ENCODE assay signal across 7 cellular contexts in genomic region chr15:58856621-58857020, GRCh38.
DNase-seq lines count a peak whose midpoint lies in the region; FAIRE-seq and TF ChIP-seq lines count a peak whose summit lies in the region.
"Not testable (repeated sequence)": the region's sequence is repeated elsewhere in the genome, so short reads cannot be mapped to it uniquely, and the experiment has no call there.

No MANE protein-coding gene starts in this region.

- peak; percentile 81 for FAIRE-seq in G401.6 (lab: Jason Lieb, UNC)
- peak; percentile 75 for FAIRE-seq in TTC549 (lab: Jason Lieb, UNC)
- FAIRE-seq in colon (lab: Jason Lieb, UNC): peak; percentile 91
- peak; percentile 85 for FAIRE-seq in small intestine (lab: Jason Lieb, UNC)

- H4K12ac ChIP-seq in trophoblast cell (ENCODE audit: low read depth, low read length): not testable (repeated sequence)

- H3K4ac ChIP-seq in trophoblast cell (ENCODE audit: low read depth, low read length): not testable (repeated sequence)

- H3K23ac ChIP-seq in trophoblast cell (ENCODE audit: low read length): not testable (repeated sequence)

- dilution Hi-C loops in mammary epithelial cell (cut with HindIII; ENCODE audit: low sequenced_read_pairs): not testable (repeated sequence)

- not testable (repeated sequence) for H4K8ac ChIP-seq in trophoblast cell (ENCODE audit: low read depth, low read length)

- peak overlapping the region; percentile 30 for H3K27ac Mint-ChIP-seq in mesothelial cell of epicardium

- H2AFZ ChIP-seq in mammary epithelial cell (ENCODE audit: low read depth, low read length); trophoblast cell (ENCODE audit: insufficient read depth, low read length, poor library complexity): not testable (repeated sequence)

- H3K14ac ChIP-seq in trophoblast cell (ENCODE audit: low read length): not testable (repeated sequence)

- not testable (repeated sequence) for H4K20me1 ChIP-seq in mammary epithelial cell (ENCODE audit: insufficient read depth, low read length)

- peaks cover 11% of the 10 kb centered on the region for H3K36me3 Mint-ChIP-seq in mesothelial cell of epicardium

- H3K27ac ChIP-seq in mammary epithelial cell (ENCODE audit: insufficient read depth, low read depth, low read length); trophoblast cell (ENCODE audit: low read depth, low read length); small intestine (ENCODE audit: low read depth in 1 of 2, low read length in 1 of 2): not testable (repeated sequence)

- not testable (repeated sequence) for H2AK5ac ChIP-seq in trophoblast cell (ENCODE audit: low read length)

- not testable (repeated sequence) for TF ChIP-seq CTCF in mammary epithelial cell (conservative IDR thresholded peaks at IDR 0.05 in 1 of 2, IDR thresholded peaks at IDR 0.05 in 1 of 2; ENCODE audit: extremely low read depth in 1 of 2, insufficient read depth in 1 of 2, low read depth in 1 of 2, low read length in 2 of 2); mesothelial cell of epicardium (IDR thresholded peaks at IDR 0.05; ENCODE audit: unreplicated experiment)

- H3K79me2 ChIP-seq in mammary epithelial cell (ENCODE audit: insufficient read depth, low read length); trophoblast cell (ENCODE audit: control insufficient read depth, insufficient read depth, low read length, poor library complexity): not testable (repeated sequence)

- not testable (repeated sequence) for H3K4me2 ChIP-seq in mammary epithelial cell (ENCODE audit: insufficient read depth, low read depth, low read length); trophoblast cell (ENCODE audit: low read length)

- not testable (repeated sequence) for H3K4me1 ChIP-seq in mammary epithelial cell (ENCODE audit: insufficient read depth, low read length); trophoblast cell (ENCODE audit: control insufficient read depth in 1 of 2, insufficient read depth in 2 of 2, low read length in 2 of 2); small intestine (ENCODE audit: control insufficient read depth in 2 of 2, insufficient read depth in 1 of 2, low read depth in 1 of 2, low read length in 1 of 2)

- H3K36me3 ChIP-seq in mammary epithelial cell (ENCODE audit: insufficient read depth, low read length): peaks cover 20% of the 10 kb centered on the region
- H3K36me3 ChIP-seq in trophoblast cell (ENCODE audit: control insufficient read depth in 1 of 2, insufficient read depth in 2 of 2, low read length in 2 of 2); small intestine (ENCODE audit: control insufficient read depth in 2 of 2, insufficient read depth in 2 of 2, low read length in 2 of 2): not testable (repeated sequence)

- not testable (repeated sequence) for DNase-seq in mammary epithelial cell; mesothelial cell of epicardium (ENCODE audit: low spot score in 2 of 2, unreplicated experiment in 2 of 2); small intestine
- peak; percentile 61 to 83 for DNase-seq in trophoblast cell

- H3K4me3 Mint-ChIP-seq in mesothelial cell of epicardium: not testable (repeated sequence)

- not testable (repeated sequence) for H3K9ac ChIP-seq in mammary epithelial cell (ENCODE audit: insufficient read depth, low read length); trophoblast cell (ENCODE audit: low read length)

- in situ Hi-C loops in mammary epithelial cell (cut with MboI; ENCODE audit: low sequenced_read_pairs in 2 of 2): not testable (repeated sequence)

- H3K18ac ChIP-seq in trophoblast cell (ENCODE audit: low read length): not testable (repeated sequence)

- H3K4me3 ChIP-seq in mammary epithelial cell (replicated peaks in 1 of 3; ENCODE audit: insufficient read depth in 1 of 3, low read depth in 2 of 3, low read length in 3 of 3); trophoblast cell (ENCODE audit: low read depth, low read length); small intestine (ENCODE audit: low read depth in 1 of 2, low read length in 2 of 2): not testable (repeated sequence)

- 100% methylated on average over 1 of the region's 1 CpG for WGBS in mammary epithelial cell (ENCODE audit: low coverage, missing lambda C conversion rate)
- WGBS in trophoblast cell (ENCODE audit: extremely low coverage, insufficient coverage, insufficient read length): no CpG with 5 or more reads among the region's 1 CpG
- 64 to 72% (median 68%) methylated on average over 1 of the region's 1 CpG for WGBS in small intestine, 3 donors

- not testable (repeated sequence) for H3K9me3 ChIP-seq in mammary epithelial cell (replicated peaks; ENCODE audit: insufficient read depth, low read length); trophoblast cell (ENCODE audit: insufficient read depth, low read depth, low read length); small intestine (ENCODE audit: control insufficient read depth, low read depth)

- H3K27me3 Mint-ChIP-seq in mesothelial cell of epicardium (ENCODE audit: low read depth): not testable (repeated sequence)

- not testable (repeated sequence) for H2BK5ac ChIP-seq in trophoblast cell (ENCODE audit: low read depth, low read length, poor library complexity)

- not testable (repeated sequence) for H2BK120ac ChIP-seq in trophoblast cell (ENCODE audit: insufficient read depth, low read length, poor library complexity)

- intact Hi-C loops in mammary epithelial cell (cut with micrococcal nuclease): not testable (repeated sequence)

- not testable (repeated sequence) for H3K27me3 ChIP-seq in mammary epithelial cell (ENCODE audit: insufficient read depth, low read length); trophoblast cell (ENCODE audit: insufficient read depth, low read length); small intestine (ENCODE audit: control insufficient read depth in 2 of 2, insufficient read depth in 2 of 2, low read length in 2 of 2)

- not testable (repeated sequence) for H3K79me1 ChIP-seq in trophoblast cell (ENCODE audit: low read length)

- not testable (repeated sequence) for H3K4me1 Mint-ChIP-seq in mesothelial cell of epicardium

- not testable (repeated sequence) for H3K9me3 Mint-ChIP-seq in mesothelial cell of epicardium

- H4K91ac ChIP-seq in trophoblast cell (ENCODE audit: low read depth, low read length): not testable (repeated sequence)

- BruUV-seq in mammary epithelial cell (replicated peaks; lab: Mats Ljungman, UMichigan): TSS peak; percentile 7

- H2BK12ac ChIP-seq in trophoblast cell (ENCODE audit: low read length): not testable (repeated sequence)

- CTCF ChIA-PET in mammary epithelial cell (lab: Charles Lee; ENCODE audit: low non-redundant PET): not testable (repeated sequence)
